ENCODE assay signal across 9 cellular contexts in the genomic region with DNA sequence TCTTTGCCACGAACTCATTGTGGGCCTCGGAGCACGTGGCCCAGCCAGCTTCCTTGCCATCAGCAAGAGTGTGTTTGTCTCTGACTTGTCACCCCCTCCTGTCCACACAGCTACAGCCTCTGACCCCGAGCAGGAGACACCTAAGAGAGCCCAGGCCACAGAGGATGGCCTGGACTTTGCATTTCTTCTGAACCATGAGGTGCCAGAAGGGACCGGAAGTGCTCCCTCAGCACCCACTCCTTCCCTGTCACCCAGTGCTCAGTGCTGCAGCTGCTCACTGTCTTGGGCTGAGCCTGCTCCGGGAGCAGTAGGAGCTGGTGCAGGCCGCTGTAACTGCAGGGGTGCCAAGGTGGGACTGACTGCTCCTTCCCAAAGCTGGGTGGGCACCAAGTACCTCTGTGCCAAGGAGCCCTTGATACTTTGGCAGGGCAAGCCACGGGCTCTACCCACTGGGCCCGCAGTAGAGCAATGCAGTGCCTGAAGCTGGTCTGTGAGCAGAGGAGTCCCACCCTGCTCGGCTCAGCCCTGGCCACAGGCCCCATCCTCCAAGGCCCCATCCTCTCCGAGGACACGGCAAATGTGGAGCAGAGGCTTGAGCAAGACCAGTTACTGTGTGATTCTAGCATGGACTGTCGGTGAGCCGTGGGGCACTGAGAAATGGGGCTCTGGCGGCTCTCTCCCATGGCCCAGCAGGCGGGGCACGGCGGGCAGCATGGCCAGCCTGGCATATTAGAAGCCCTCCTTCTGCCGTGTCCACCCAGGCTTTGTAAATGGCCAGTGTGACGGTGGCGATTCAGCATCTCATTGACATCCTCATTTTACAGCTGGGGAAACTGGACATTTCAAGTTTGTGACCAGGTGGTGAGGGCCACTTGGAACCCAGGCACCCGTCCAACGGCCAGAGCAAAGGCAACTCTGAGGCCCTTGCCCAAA. TPM values are rescaled to one million over a fixed set of nuclear protein-coding genes. Genes with fewer than 3 reads are reported as not detected.
DNase-seq lines count a peak whose midpoint lies in the region; ATAC-seq, FAIRE-seq and TF ChIP-seq lines count a peak whose summit lies in the region.
"Had no signal": no experiment of that assay in that cellular context is flagged by ENCODE, and none has a peak within 500 bp of the region (broad histone marks: within the 10 kb centered on the region; RNA-seq: fewer than 3 reads in every experiment).

No MANE protein-coding gene starts in this region.

- H4K20me1 ChIP-seq in fibroblast of lung (ENCODE audit: control insufficient read depth, extremely low read depth, insufficient read depth, low read length) = no peaks in the 10 kb centered on the region
- peaks cover 14% of the 10 kb centered on the region; the same call in 1 of the 2 replicates for H4K20me1 ChIP-seq in GM23338 (replicated peaks; ENCODE audit: insufficient read depth)

- no peaks in the 10 kb centered on the region for H3K27me3 ChIP-seq in fibroblast of lung (ENCODE audit: control insufficient read depth, insufficient read depth, low read length)
- no peaks in the 10 kb centered on the region for H3K27me3 ChIP-seq in foreskin keratinocyte
- H3K27me3 ChIP-seq in GM23338 (ENCODE audit: insufficient read depth) = no peaks in the 10 kb centered on the region

- H3K4me3 Mint-ChIP-seq in GM23338 = no peak overlapping the region

- H3K27me3 Mint-ChIP-seq in GM23338 (ENCODE audit: insufficient read depth, low read depth, poor library complexity) = peaks cover 10% of the 10 kb centered on the region

- peaks cover 45% of the 10 kb centered on the region for H3K4me1 ChIP-seq in fibroblast of lung (ENCODE audit: control insufficient read depth, extremely low read depth, insufficient read depth, low read length)
- peaks cover 18% of the 10 kb centered on the region for H3K4me1 ChIP-seq in foreskin keratinocyte
- peaks cover 33% of the 10 kb centered on the region for H3K4me1 ChIP-seq in GM23338 (ENCODE audit: insufficient read depth)

- peaks cover 23% of the 10 kb centered on the region for H3F3A ChIP-seq in GM23338 (replicated peaks; ENCODE audit: low read depth)

- no peaks in the 10 kb centered on the region for H3K9me3 ChIP-seq in fibroblast of lung (ENCODE audit: control insufficient read depth, insufficient read depth, low read depth, low read length)

- TF ChIP-seq POLR2A in GM12891 (IDR thresholded peaks at IDR 0.05; ENCODE audit: low read depth, low read length) = no peak

- H3K36me3 Mint-ChIP-seq in GM23338 (ENCODE audit: low read depth) = peaks cover 10% of the 10 kb centered on the region; the same call in 2 of the 3 replicates

- H3K27ac ChIP-seq in VCaP = peak overlapping the region; percentile 100
- peak overlapping the region; percentile 29 for H3K27ac ChIP-seq in fibroblast of lung (ENCODE audit: insufficient read depth, low read length)
- H3K27ac ChIP-seq in skin epidermis = peak overlapping the region in 19 of 21 experiments; percentile 51 to 100 (median 93)
- H3K27ac ChIP-seq in foreskin keratinocyte = no peak overlapping the region
- no peak overlapping the region for H3K27ac ChIP-seq in GM23338 (ENCODE audit: low read depth)

- H3K4me3 ChIP-seq in fibroblast of lung (replicated peaks in 1 of 4; ENCODE audit: control extremely low read depth in 1 of 4, insufficient read depth in 1 of 4, low read depth in 3 of 4, low read length in 4 of 4) (no peak overlapping the region), skin epidermis (peak overlapping the region in 1 of 7 experiments; percentile 0), GM23338 (no peak overlapping the region)

- H3K36me3 ChIP-seq in fibroblast of lung (ENCODE audit: control insufficient read depth, insufficient read depth, low read length) (peaks cover 14% of the 10 kb centered on the region), GM23338 (ENCODE audit: insufficient read depth) (peaks cover 3% of the 10 kb centered on the region; the same call in 1 of the 2 replicates)

- H3K9ac ChIP-seq in fibroblast of lung (ENCODE audit: insufficient read depth, low read length) = no peak overlapping the region

- peak; percentile 94 for FAIRE-seq in GM12891 (lab: Jason Lieb, UNC)
- FAIRE-seq: astrocyte had no signal

- H3K4me1 Mint-ChIP-seq in GM23338 = peaks cover 63% of the 10 kb centered on the region

- no peak overlapping the region for H2AFZ ChIP-seq in fibroblast of lung (ENCODE audit: low read length)
- no peak overlapping the region for H2AFZ ChIP-seq in GM23338

- TF ChIP-seq CTCF in VCaP (conservative IDR thresholded peaks at IDR 0.05) = no peak
- TF ChIP-seq CTCF in fibroblast of lung (conservative IDR thresholded peaks at IDR 0.05 in 1 of 2, IDR thresholded peaks at IDR 0.05 in 1 of 2; ENCODE audit: low read depth in 1 of 2, low read length in 2 of 2) = no peak
- TF ChIP-seq CTCF in foreskin keratinocyte (conservative IDR thresholded peaks at IDR 0.05) = no peak
- no peak for TF ChIP-seq CTCF in GM23338 (conservative IDR thresholded peaks at IDR 0.05; ENCODE audit: low read depth in 2 of 2)

- ATAC-seq in foreskin keratinocyte = no peak
- no peak for ATAC-seq in HG02840 (IDR thresholded peaks at IDR 0.05; ENCODE audit: low FRiP score, unreplicated experiment)
- ATAC-seq in GM23338 = no peak

- H3K79me2 ChIP-seq in fibroblast of lung (ENCODE audit: control insufficient read depth, insufficient read depth, low read length) (peaks cover 78% of the 10 kb centered on the region), GM23338 (replicated peaks; ENCODE audit: insufficient read depth) (peaks cover 80% of the 10 kb centered on the region)

- H3K9me3 Mint-ChIP-seq in GM23338 = no peaks in the 10 kb centered on the region

- no peak for DNase-seq in GM12891 (ENCODE audit: insufficient read length, low spot score)
- no peak for DNase-seq in fibroblast of lung (ENCODE audit: low read depth in 2 of 2)
- DNase-seq in foreskin keratinocyte = no peak
- DNase-seq in amygdala (lab: John Stamatoyannopoulos, UW) = no peak
- DNase-seq in GM23338 (ENCODE audit: low spot score) = no peak

- H3K4me2 ChIP-seq in fibroblast of lung (ENCODE audit: extremely low read depth, insufficient read depth, low read length) (no peak overlapping the region), GM23338 (no peak overlapping the region)

- H3K9me2 ChIP-seq in GM23338 (ENCODE audit: insufficient read depth) = no peaks in the 10 kb centered on the region

- H3K27ac Mint-ChIP-seq in GM23338 = no peak overlapping the region

TF ChIP-seq in GM12891, 5 proteins besides CTCF, POLR2A, EP300 and RAD21:
- TF ChIP-seq POU2F2 (IDR thresholded peaks at IDR 0.05; ENCODE audit: low read depth, low read length) (no peak), TAF1 (IDR thresholded peaks at IDR 0.05; ENCODE audit: low read depth, low read length) (no peak), SPI1 (IDR thresholded peaks at IDR 0.05; ENCODE audit: low read depth, low read length) (0 out of 2 replicates have a peak, but pooled peaks have one; percentile 12), POLR2AphosphoS5 (IDR thresholded peaks at IDR 0.05; ENCODE audit: low read depth, low read length) (no peak), PAX5 (IDR thresholded peaks at IDR 0.05; ENCODE audit: insufficient read depth, low read length, severe bottlenecking) (no peak)

TF ChIP-seq in GM23338, 12 proteins besides CTCF, POLR2A, EP300 and RAD21 (continues in another document):
- TF ChIP-seq EZH2phosphoT487 (IDR thresholded peaks at IDR 0.05; ENCODE audit: unreplicated experiment) = no peak

RNA-seq across cellular contexts. Expression of a gene that starts 6.3 kb away (rescaled TPM):
- polyA plus RNA-seq in GM12891 (2012; ENCODE audit: low read depth, missing spikeins) = 101 TPM
- total RNA-seq in fibroblast of lung (21.6 and 28.9 TPM in 2 replicates), foreskin keratinocyte (34.3 and 36.5 TPM in 2 replicates)
- polyA plus RNA-seq in fibroblast of lung (20.1 and 26.3 TPM in 2 replicates), foreskin keratinocyte (29.2 and 31.4 TPM in 2 replicates), GM23338 (2016; fragmentation: Nextera tagmentation; extraction: Ambion mirVana) (19.5 and 21.7 TPM in 2 replicates)
- polyA plus RNA-seq in fibroblast of lung (2012) = 24.7 and 30.8 TPM in 2 replicates
- polyA minus RNA-seq in fibroblast of lung (ENCODE audit: low replicate concordance) = 48.4 and 104 TPM in 2 replicates
- 62.2 and 72.5 TPM in 2 replicates for total RNA-seq in GM23338 (2014; rRNA removed; shearing (Covaris generic))

RNA-seq across cellular contexts. Expression of a gene that starts 16.5 kb away (rescaled TPM):
- 18.9 TPM for polyA plus RNA-seq in GM12891 (2012; ENCODE audit: low read depth, missing spikeins)
- total RNA-seq in fibroblast of lung = 31.8 and 45.4 TPM in 2 replicates
- 11.5 and 12.9 TPM in 2 replicates for polyA plus RNA-seq in fibroblast of lung
- polyA plus RNA-seq in fibroblast of lung (2012) = 12.7 and 16.8 TPM in 2 replicates
- polyA minus RNA-seq in fibroblast of lung (ENCODE audit: low replicate concordance) = 16.9 and 22.8 TPM in 2 replicates
- total RNA-seq in foreskin keratinocyte = 28.8 and 29.2 TPM in 2 replicates
- polyA plus RNA-seq in foreskin keratinocyte = 25.3 and 26.1 TPM in 2 replicates
- 15.7 and 30.8 TPM in 2 replicates for total RNA-seq in GM23338 (2014; rRNA removed; shearing (Covaris generic))
- 19.5 and 20.3 TPM in 2 replicates for polyA plus RNA-seq in GM23338 (2016; fragmentation: Nextera tagmentation; extraction: Ambion mirVana)

RNA-seq across cellular contexts. Expression of a gene that starts 30.7 kb away (rescaled TPM):
- 1.3 TPM for polyA plus RNA-seq in GM12891 (2012; ENCODE audit: low read depth, missing spikeins)
- total RNA-seq in fibroblast of lung = 11.3 and 15.7 TPM in 2 replicates
- 6.9 and 7.5 TPM in 2 replicates for polyA plus RNA-seq in fibroblast of lung
- 28.9 and 30.6 TPM in 2 replicates for polyA plus RNA-seq in fibroblast of lung (2012)
- 15.6 and 18.8 TPM in 2 replicates for polyA minus RNA-seq in fibroblast of lung (ENCODE audit: low replicate concordance)
- 27.7 and 31.0 TPM in 2 replicates for total RNA-seq in foreskin keratinocyte
- 27.8 and 30.2 TPM in 2 replicates for polyA plus RNA-seq in foreskin keratinocyte
- 40.0 and 45.8 TPM in 2 replicates for total RNA-seq in GM23338 (2014; rRNA removed; shearing (Covaris generic))
- 17.8 and 25.1 TPM in 2 replicates for polyA plus RNA-seq in GM23338 (2016; fragmentation: Nextera tagmentation; extraction: Ambion mirVana)

Comparison
In these comparisons a context has a peak if more than half of its experiments do, and no peak if none do; other contexts are left out.
1. H3K27ac ChIP-seq: peak in VCaP (single experiment), fibroblast of lung (single experiment) and skin epidermis (19 of 21); none in foreskin keratinocyte (single experiment) and GM23338 (single experiment).